Comparison of ENCODE assay signal across 18 cellular contexts in the genomic region with DNA sequence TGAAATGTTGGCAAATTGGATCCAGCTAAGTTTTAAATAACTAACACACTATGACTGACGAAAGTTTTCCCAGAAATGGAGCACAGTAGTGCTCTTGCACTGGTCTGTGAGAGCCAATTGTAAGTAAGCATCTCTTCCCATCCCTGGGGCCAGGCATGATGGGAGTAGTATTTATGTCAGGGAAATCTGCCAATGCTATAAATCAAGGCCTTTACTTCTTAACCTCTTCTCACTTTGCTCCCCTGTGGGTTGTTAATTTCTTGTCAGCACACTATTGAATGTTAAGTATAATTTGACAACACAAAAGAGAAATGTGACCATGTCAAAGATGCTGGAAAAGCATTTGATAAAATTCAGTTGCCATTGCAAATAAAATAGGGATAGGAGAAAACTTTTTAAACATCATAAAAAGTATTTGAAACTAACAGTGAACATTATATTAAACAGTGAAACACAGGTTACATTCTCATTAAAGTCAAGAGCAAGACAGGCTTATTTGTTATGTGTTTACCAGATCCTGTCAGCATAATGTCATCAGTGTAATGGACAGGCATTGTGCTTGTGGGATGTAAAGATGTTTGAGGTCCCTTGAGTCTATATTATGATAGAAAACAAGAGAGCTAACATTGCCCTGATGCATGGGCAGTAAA. TPM values are rescaled to one million over a fixed set of nuclear protein-coding genes. Genes with fewer than 3 reads are reported as not detected.
"Had no signal": no experiment of that assay in that cellular context is flagged by ENCODE, and none has a peak within 500 bp of the region (broad histone marks: within the 10 kb centered on the region; RNA-seq: fewer than 3 reads in every experiment).

No MANE protein-coding gene starts in this region.

- H3K4me1 ChIP-seq: colonic mucosa, esophagus squamous epithelium, gastrocnemius medialis, heart right ventricle had no signal

- ATAC-seq: activated CD4-positive, alpha-beta T cell treated with anti-CD3 and anti-CD28 coated beads for 36 hours; activated CD8-positive, alpha-beta T cell treated with anti-CD3 and anti-CD28 coated beads, Interleukin-2, amount 10 ng/mL, durations not matched to agents 7 days and 5 days; activated naive CD8-positive, alpha-beta T cell treated with anti-CD3 and anti-CD28 coated beads, Interleukin-2, amount 50 U/mL, for 24 hours; gastrocnemius medialis; heart right ventricle; left lobe of liver; mucosa of descending colon; naive thymus-derived CD8-positive, alpha-beta T cell had no signal

- H3K4me3 Mint-ChIP-seq: activated CD4-positive, alpha-beta T cell treated with anti-CD3 and anti-CD28 coated beads for 36 hours; activated CD8-positive, alpha-beta T cell treated with anti-CD3 and anti-CD28 coated beads, Interleukin-2, amount 10 ng/mL, durations not matched to agents 7 days and 5 days; activated naive CD8-positive, alpha-beta T cell treated with anti-CD3 and anti-CD28 coated beads, Interleukin-2, amount 50 U/mL, for 24 hours had no signal

- H3K9me3 Mint-ChIP-seq: activated naive CD8-positive, alpha-beta T cell treated with anti-CD3 and anti-CD28 coated beads, Interleukin-2, amount 50 U/mL, for 24 hours; naive thymus-derived CD8-positive, alpha-beta T cell had no signal

- H3K27ac Mint-ChIP-seq: activated CD4-positive, alpha-beta T cell treated with anti-CD3 and anti-CD28 coated beads for 36 hours; activated CD8-positive, alpha-beta T cell treated with anti-CD3 and anti-CD28 coated beads, Interleukin-2, amount 10 ng/mL, durations not matched to agents 7 days and 5 days; activated naive CD8-positive, alpha-beta T cell treated with anti-CD3 and anti-CD28 coated beads, Interleukin-2, amount 50 U/mL, for 24 hours had no signal

- H3K36me3 ChIP-seq: colonic mucosa, esophagus squamous epithelium, gastrocnemius medialis, neutrophil, WERI-Rb-1 had no signal

- H3K27me3 Mint-ChIP-seq: activated naive CD8-positive, alpha-beta T cell treated with anti-CD3 and anti-CD28 coated beads, Interleukin-2, amount 50 U/mL, for 24 hours had no signal

- H3K27ac ChIP-seq: colonic mucosa, esophagus squamous epithelium, gastrocnemius medialis, heart right ventricle, neutrophil, skin epidermis, WERI-Rb-1 had no signal

- H3K27me3 ChIP-seq: colonic mucosa, esophagus squamous epithelium, gastrocnemius medialis, heart right ventricle, neutrophil had no signal

- DNase-seq: activated CD4-positive, alpha-beta T cell treated with anti-CD3 and anti-CD28 coated beads for 36 hours; activated CD8-positive, alpha-beta memory T cell treated with anti-CD3 and anti-CD28 coated beads, Interleukin-2, amount 50 U/mL, for 48 hours; activated CD8-positive, alpha-beta T cell treated with anti-CD3 and anti-CD28 coated beads, Interleukin-2, amount 10 ng/mL, durations not matched to agents 7 days and 5 days; activated naive CD4-positive, alpha-beta T cell treated with Interleukin-2 at 50 U/mL for 16 hours; activated naive CD8-positive, alpha-beta T cell treated with anti-CD3 and anti-CD28 coated beads, Interleukin-2, amount 50 U/mL, for 24 hours; colonic mucosa; esophagus squamous epithelium; gastrocnemius medialis; heart right ventricle; mucosa of descending colon; naive thymus-derived CD8-positive, alpha-beta T cell; retina; WERI-Rb-1 had no signal

- H3K9me3 ChIP-seq: colonic mucosa, esophagus squamous epithelium, gastrocnemius medialis, heart right ventricle, mucosa of descending colon, neutrophil had no signal

- H3K4me3 ChIP-seq: colonic mucosa, esophagus squamous epithelium, gastrocnemius medialis, heart right ventricle, mucosa of descending colon, skin epidermis had no signal

RNA-seq across cellular contexts. Expression of a gene that starts 56.7 kb away (rescaled TPM):
- total RNA-seq: activated CD4-positive, alpha-beta T cell treated with anti-CD3 and anti-CD28 coated beads for 36 hours; activated CD8-positive, alpha-beta T cell treated with anti-CD3 and anti-CD28 coated beads, Interleukin-2, amount 10 ng/mL, durations not matched to agents 7 days and 5 days; cardiac septum; colonic mucosa; esophagus squamous epithelium; gastrocnemius medialis; left lobe of liver; mucosa of descending colon; naive thymus-derived CD8-positive, alpha-beta T cell; urinary bladder had no signal
- polyA plus RNA-seq: heart right ventricle; naive thymus-derived CD8-positive, alpha-beta T cell; urinary bladder had no signal
